8 cellular contexts compared by ENCODE assay signal in genomic region chr5:170633235-170634041, GRCh38.
A peak's percentile ranks its signal among the peaks of the same experiment; 100 is the strongest.
DNase-seq lines count a peak whose midpoint lies in the region; ATAC-seq and TF ChIP-seq lines count a peak whose summit lies in the region.

No MANE protein-coding gene starts in this region.

- no peaks in the 10 kb centered on the region for H3K36me3 ChIP-seq in right lobe of liver

- H3K4me3 ChIP-seq in right lobe of liver, result no peak overlapping the region

- peak overlapping the region; percentile 67 to 70 for H3K4me3 Mint-ChIP-seq in stimulated activated naive CD8-positive, alpha-beta T cell treated with anti-CD3 and anti-CD28 coated beads, Interleukin-15, amount 100 ng/mL, for 72 hours

- intact Hi-C loops in right lobe of liver (cut with DNase I), result loop anchor here in 1 of 2 donors (5.0 kb wide), 1 partner anchor 196 kb away; no protein-coding TSS in a partner anchor

- POLR2A ChIA-PET in HEK293T (lab: Yijun Ruan, JAX), result interaction anchor here (0.5 to 1.5 kb wide), 17 partner anchors 8 to 480 kb away, joined by 3 to 9 read pairs (median 3); no protein-coding TSS in a partner anchor
- POLR2A ChIA-PET in RWPE1 (lab: Yijun Ruan, JAX; ENCODE audit: low non-redundant PET), result no interaction called here

- no peak for TF ChIP-seq POLR2A in right lobe of liver (IDR thresholded peaks at IDR 0.05)

- H3K27me3 ChIP-seq in right lobe of liver, result peaks cover 0 to 6% of the 10 kb centered on the region in 2 donors

- no peaks in the 10 kb centered on the region for H3K9me3 ChIP-seq in right lobe of liver

- WGBS in right lobe of liver (ENCODE audit: insufficient coverage, low coverage, low lambda C conversion rate, missing lambda C conversion rate), result 5% methylated on average over 19 of the region's 24 CpGs

- no peak overlapping the region for H3K27ac Mint-ChIP-seq in stimulated activated naive CD8-positive, alpha-beta T cell treated with anti-CD3 and anti-CD28 coated beads, Interleukin-15, amount 100 ng/mL, for 72 hours

- CTCF ChIA-PET in HEK293T (lab: Yijun Ruan, JAX), result interaction anchor here (0.6 to 3.6 kb wide), 23 partner anchors 10 to 407 kb away, joined by 3 to 22 read pairs (median 4); no protein-coding TSS in a partner anchor
- CTCF ChIA-PET in RWPE1 (lab: Yijun Ruan, JAX), result interaction anchor here (0.6 to 7.0 kb wide), 21 partner anchors 9 to 598 kb away, joined by 3 to 92 read pairs (median 4); no protein-coding TSS in a partner anchor

- TF ChIP-seq CTCF in RWPE1 (conservative IDR thresholded peaks at IDR 0.05; ENCODE audit: low read depth) (peak; percentile 3), right lobe of liver (IDR thresholded peaks at IDR 0.05) (peak in 1 of 4 donors; percentile 18)

- peaks cover 15% of the 10 kb centered on the region for H3K27me3 Mint-ChIP-seq in stimulated activated naive CD8-positive, alpha-beta T cell treated with anti-CD3 and anti-CD28 coated beads, Interleukin-15, amount 100 ng/mL, for 72 hours

- H3K4me1 Mint-ChIP-seq in stimulated activated naive CD8-positive, alpha-beta T cell treated with anti-CD3 and anti-CD28 coated beads, Interleukin-15, amount 100 ng/mL, for 72 hours, result peaks cover 22% of the 10 kb centered on the region

- peak overlapping the region; percentile 72 for H3K27ac ChIP-seq in RWPE1
- H3K27ac ChIP-seq in right lobe of liver, result peak overlapping the region; percentile 47 to 48 (median 47)

- H3K4me1 ChIP-seq in right lobe of liver, result peaks cover 0 to 5% (median 1%) of the 10 kb centered on the region in 4 donors

- no peaks in the 10 kb centered on the region for H3K9me3 Mint-ChIP-seq in stimulated activated naive CD8-positive, alpha-beta T cell treated with anti-CD3 and anti-CD28 coated beads, Interleukin-15, amount 100 ng/mL, for 72 hours

- ATAC-seq in right lobe of liver (peak; percentile 56 to 73 (median 66)), GM19023 (IDR thresholded peaks at IDR 0.05; ENCODE audit: unreplicated experiment) (no peak)
- peak; percentile 26 for ATAC-seq in stimulated activated naive CD8-positive, alpha-beta T cell treated with anti-CD3 and anti-CD28 coated beads, Interleukin-15, amount 100 ng/mL, for 72 hours

- DNase-seq in COLO829 (ENCODE audit: low spot score) (peak; percentile 54), HEK293T (ENCODE audit: extremely low spot score) (peak; percentile 93), RWPE1 (ENCODE audit: low spot score) (peak; percentile 69), dermis microvascular lymphatic vessel endothelial cell (ENCODE audit: low read depth in 2 of 2) (peak; percentile 85 to 92), right lobe of liver (no peak)
- peak in 1 of 2 donors; percentile 33 for DNase-seq in stimulated activated naive CD8-positive, alpha-beta T cell treated with anti-CD3 and anti-CD28 coated beads, Interleukin-15, amount 100 ng/mL, for 72 hours
- DNase-seq in stimulated activated CD8-positive, alpha-beta memory T cell treated with anti-CD3 and anti-CD28 coated beads, Interleukin-4, amount 100 ng/mL, for 48 hours, result no peak

TF ChIP-seq in HEK293T, 16 proteins besides CTCF, POLR2A, EP300 and RAD21:
- TF ChIP-seq L3MBTL2 (conservative IDR thresholded peaks at IDR 0.05), result peak; percentile 84
- no peak for TF ChIP-seq ARNT (IDR thresholded peaks at IDR 0.05)

Comparison
In these comparisons a context has a peak if more than half of its experiments do, and no peak if none do; other contexts are left out.
1. DNase-seq: peak in COLO829 (single experiment), HEK293T (single experiment), RWPE1 (single experiment) and dermis microvascular lymphatic vessel endothelial cell (2 of 2); none in right lobe of liver (0 of 3) and stimulated activated CD8-positive, alpha-beta memory T cell treated with anti-CD3 and anti-CD28 coated beads, Interleukin-4, amount 100 ng/mL, for 48 hours (single experiment).